In the genomic region with DNA sequence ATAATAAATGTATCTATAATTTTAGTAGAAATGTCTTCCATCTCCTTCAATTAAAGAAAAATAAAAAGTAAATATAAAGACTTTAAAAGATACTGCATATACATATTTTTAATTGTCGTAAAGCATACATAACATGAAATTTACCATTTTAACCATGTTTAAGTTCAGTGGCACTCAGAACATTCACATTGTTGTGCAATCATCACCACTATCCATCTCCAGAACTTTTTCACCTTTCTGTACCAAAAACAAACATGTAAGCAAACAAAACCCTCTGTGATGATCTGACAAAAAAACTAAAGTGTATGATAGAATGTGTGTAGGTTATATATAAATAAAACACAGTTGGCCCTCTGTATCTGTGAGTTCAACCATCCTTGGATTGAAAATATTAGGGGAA, we compare ENCODE assay signal across 19 cellular contexts. TPM values are rescaled to one million over a fixed set of nuclear protein-coding genes. Genes with fewer than 3 reads are reported as not detected.
"Had no signal": no experiment of that assay in that cellular context is flagged by ENCODE, and none has a peak within 500 bp of the region (broad histone marks: within the 10 kb centered on the region; RNA-seq: fewer than 3 reads in every experiment).

No MANE protein-coding gene starts in this region.

- H3K4me3 ChIP-seq: heart left ventricle, sigmoid colon, skin epidermis, stomach had no signal

- H3K9me3 ChIP-seq: heart left ventricle, sigmoid colon, stomach had no signal

- ATAC-seq: esophagus mucosa, heart left ventricle had no signal

- H3K27me3 ChIP-seq: heart left ventricle, sigmoid colon, stomach had no signal

- H3K27ac ChIP-seq: heart left ventricle, sigmoid colon, skin epidermis, stomach had no signal

- FAIRE-seq: endometrium, frontal cortex, islet of Langerhans, urothelium cell line had no signal

- DNase-seq: effector memory CD4-positive, alpha-beta T cell; heart left ventricle; hippocampal formation; kidney glomerular epithelial cell; mesendoderm; naive B cell; posterior cingulate gyrus; sigmoid colon; stimulated activated CD4-positive, alpha-beta T cell treated with anti-CD3 and anti-CD28 coated beads, Interleukin-2, amount 100 ng/mL, for 24 hours; stimulated activated naive CD4-positive, alpha-beta T cell; stomach; substantia nigra had no signal

- H3K36me3 ChIP-seq: heart left ventricle, sigmoid colon, stomach had no signal

RNA-seq across cellular contexts. Expression of a gene that starts 50.3 kb away (rescaled TPM):
- total RNA-seq: pulmonary artery endothelial cell had no signal
